ENCODE assay signal across 13 cellular contexts in the genomic region with DNA sequence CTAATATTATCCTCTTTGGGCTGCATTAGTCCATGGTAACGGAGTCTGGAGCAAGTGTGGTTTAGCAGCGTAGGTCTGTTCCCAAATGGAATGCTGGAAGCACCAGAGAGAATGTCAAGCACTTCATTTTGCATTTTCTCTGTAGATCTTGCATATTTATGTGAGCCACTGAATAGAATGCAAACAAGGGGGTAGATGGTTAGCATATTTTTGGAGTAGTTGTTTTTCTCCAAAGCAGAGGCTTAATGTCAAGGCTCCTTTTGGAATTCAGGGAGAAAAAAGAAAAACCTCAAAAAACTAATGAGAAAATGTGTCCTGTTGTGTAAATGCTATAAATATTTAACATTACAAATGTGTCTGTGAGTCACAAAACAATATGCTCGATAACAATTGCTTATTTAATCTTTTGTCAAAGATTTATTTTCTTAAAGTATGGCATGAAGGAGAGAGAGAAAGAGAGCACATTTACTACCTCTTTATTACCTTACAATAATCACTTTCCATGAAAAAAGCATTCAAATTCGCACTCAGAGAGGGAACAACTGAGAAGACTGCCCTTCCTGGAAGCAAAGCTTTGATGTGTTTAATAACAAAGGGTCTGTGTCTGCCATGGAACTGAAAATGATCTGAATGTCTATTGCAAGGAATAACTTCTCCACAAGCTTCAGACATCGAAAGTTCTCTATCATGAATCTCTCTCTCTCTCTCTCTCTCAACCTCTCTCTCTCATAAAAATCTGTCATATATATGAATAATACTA.
A peak's percentile ranks its signal among the peaks of the same experiment; 100 is the strongest.
DNase-seq lines count a peak whose midpoint lies in the region; TF ChIP-seq lines count a peak whose summit lies in the region.
"Had no signal": no experiment of that assay in that cellular context is flagged by ENCODE, and none has a peak within 500 bp of the region (broad histone marks: within the 10 kb centered on the region; RNA-seq: fewer than 3 reads in every experiment).

No MANE protein-coding gene starts in this region.

- H3K9ac ChIP-seq in SK-N-MC (ENCODE audit: insufficient read length) (no peak overlapping the region), neural progenitor cell (no peak overlapping the region)

- H3K4me1 ChIP-seq in neural progenitor cell (peaks cover 3% of the 10 kb centered on the region), hepatocyte (ENCODE audit: insufficient read depth) (peaks cover 11% of the 10 kb centered on the region)

- peak overlapping the region; percentile 34 for H3K27ac ChIP-seq in SK-N-MC
- no peak overlapping the region for H3K27ac ChIP-seq in neural progenitor cell
- H3K27ac ChIP-seq in hepatocyte = no peak overlapping the region
- H3K27ac ChIP-seq: suprapubic skin had no signal

- WGBS in hepatocyte (ENCODE audit: low lambda C conversion rate, missing lambda C conversion rate) = 58% methylated on average over 5 of the region's 5 CpGs

- no peak for TF ChIP-seq CTCF in fibroblast of the aortic adventitia (IDR thresholded peaks at IDR 0.05; ENCODE audit: insufficient read depth, low read length)
- no peak for TF ChIP-seq CTCF in neural progenitor cell (IDR thresholded peaks at IDR 0.05)
- no peak for TF ChIP-seq CTCF in hepatocyte (IDR thresholded peaks at IDR 0.05; ENCODE audit: poor library complexity)

- H3K79me2 ChIP-seq in neural progenitor cell (ENCODE audit: low read depth) (no peaks in the 10 kb centered on the region), hepatocyte (no peaks in the 10 kb centered on the region)

- peaks cover 36% of the 10 kb centered on the region for H3K4me1 Mint-ChIP-seq in neural progenitor cell
- H3K4me1 Mint-ChIP-seq in activated naive CD8-positive, alpha-beta T cell treated with anti-CD3 and anti-CD28 coated beads for 36 hours = no peaks in the 10 kb centered on the region
- H3K4me1 Mint-ChIP-seq: activated naive CD8-positive, alpha-beta T cell treated with anti-CD3 and anti-CD28 coated beads, Interleukin-2, amount 50 U/mL, for 24 hours had no signal

- DNase-seq in AG20443 (ENCODE audit: low spot score) (peak; percentile 58), SK-N-MC (ENCODE audit: low read depth, low spot score) (peak; percentile 16), fibroblast of the aortic adventitia (ENCODE audit: low read depth) (peak; percentile 79), neural progenitor cell (ENCODE audit: low spot score) (no peak), head of caudate nucleus (no peak), NCI-H2029 (lab: John Stamatoyannopoulos, UW) (no peak), hepatocyte (ENCODE audit: low spot score) (no peak)
- no peak for DNase-seq in activated naive CD8-positive, alpha-beta T cell treated with anti-CD3 and anti-CD28 coated beads for 36 hours
- DNase-seq: activated CD8-positive, alpha-beta memory T cell treated with anti-CD3 and anti-CD28 coated beads for 24 hours; activated naive CD8-positive, alpha-beta T cell treated with anti-CD3 and anti-CD28 coated beads, Interleukin-2, amount 50 U/mL, for 24 hours; CD4-positive, alpha-beta T cell; NCI-H2029 treated with DMSO at 0.1 percent for 48 hours had no signal

- H3K4me2 ChIP-seq in neural progenitor cell = no peak overlapping the region
- H3K4me2 ChIP-seq in hepatocyte = no peak overlapping the region

- H3K36me3 ChIP-seq in SK-N-MC (ENCODE audit: insufficient read depth, low read length) (no peaks in the 10 kb centered on the region), neural progenitor cell (no peaks in the 10 kb centered on the region), hepatocyte (replicated peaks; ENCODE audit: insufficient read depth, low read depth) (no peaks in the 10 kb centered on the region)
- H3K36me3 ChIP-seq: suprapubic skin had no signal

- intact Hi-C loops in head of caudate nucleus (cut with DNase I) = no loop called here

- peaks cover 2% of the 10 kb centered on the region for H3K36me3 Mint-ChIP-seq in neural progenitor cell
- no peaks in the 10 kb centered on the region for H3K36me3 Mint-ChIP-seq in activated naive CD8-positive, alpha-beta T cell treated with anti-CD3 and anti-CD28 coated beads for 36 hours

- no peaks in the 10 kb centered on the region for H4K20me1 ChIP-seq in neural progenitor cell (ENCODE audit: low read depth)
- no peaks in the 10 kb centered on the region for H4K20me1 ChIP-seq in hepatocyte (ENCODE audit: insufficient read depth, poor library complexity, severe bottlenecking)

- H3K9me3 Mint-ChIP-seq in neural progenitor cell = peaks cover 11% of the 10 kb centered on the region
- H3K9me3 Mint-ChIP-seq in activated naive CD8-positive, alpha-beta T cell treated with anti-CD3 and anti-CD28 coated beads for 36 hours = peaks cover 2% of the 10 kb centered on the region
- H3K9me3 Mint-ChIP-seq: activated naive CD8-positive, alpha-beta T cell treated with anti-CD3 and anti-CD28 coated beads, Interleukin-2, amount 50 U/mL, for 24 hours; CD4-positive, alpha-beta T cell had no signal

- H3K9me2 ChIP-seq in hepatocyte (replicated peaks; ENCODE audit: insufficient read depth) = no peaks in the 10 kb centered on the region

- no peak overlapping the region for H3K4me3 Mint-ChIP-seq in neural progenitor cell
- no peak overlapping the region for H3K4me3 Mint-ChIP-seq in activated naive CD8-positive, alpha-beta T cell treated with anti-CD3 and anti-CD28 coated beads for 36 hours
- H3K4me3 Mint-ChIP-seq: activated naive CD8-positive, alpha-beta T cell treated with anti-CD3 and anti-CD28 coated beads, Interleukin-2, amount 50 U/mL, for 24 hours; CD4-positive, alpha-beta T cell had no signal

- H3K27me3 ChIP-seq in neural progenitor cell (no peaks in the 10 kb centered on the region), hepatocyte (no peaks in the 10 kb centered on the region)
- H3K27me3 ChIP-seq: suprapubic skin had no signal

- H3K27ac Mint-ChIP-seq in neural progenitor cell = peak overlapping the region; percentile 81
- no peak overlapping the region for H3K27ac Mint-ChIP-seq in activated naive CD8-positive, alpha-beta T cell treated with anti-CD3 and anti-CD28 coated beads for 36 hours
- H3K27ac Mint-ChIP-seq: activated naive CD8-positive, alpha-beta T cell treated with anti-CD3 and anti-CD28 coated beads, Interleukin-2, amount 50 U/mL, for 24 hours; CD4-positive, alpha-beta T cell had no signal

- H2AFZ ChIP-seq in neural progenitor cell (replicated peaks) (no peak overlapping the region), hepatocyte (no peak overlapping the region)

- H3F3A ChIP-seq in neural progenitor cell (ENCODE audit: low read depth) = no peaks in the 10 kb centered on the region

- no peaks in the 10 kb centered on the region for H3K9me3 ChIP-seq in SK-N-MC (ENCODE audit: low read depth, low read length)
- no peaks in the 10 kb centered on the region for H3K9me3 ChIP-seq in neural progenitor cell (ENCODE audit: low read depth)
- H3K9me3 ChIP-seq in hepatocyte (ENCODE audit: low read depth) = no peaks in the 10 kb centered on the region
- H3K9me3 ChIP-seq: suprapubic skin had no signal

- H3K27me3 Mint-ChIP-seq in neural progenitor cell (ENCODE audit: insufficient read depth, low read depth) = no peaks in the 10 kb centered on the region
- H3K27me3 Mint-ChIP-seq in activated naive CD8-positive, alpha-beta T cell treated with anti-CD3 and anti-CD28 coated beads for 36 hours = no peaks in the 10 kb centered on the region
- H3K27me3 Mint-ChIP-seq: activated naive CD8-positive, alpha-beta T cell treated with anti-CD3 and anti-CD28 coated beads, Interleukin-2, amount 50 U/mL, for 24 hours; CD4-positive, alpha-beta T cell had no signal

- H3K4me3 ChIP-seq in SK-N-MC (peak overlapping the region; percentile 48), fibroblast of the aortic adventitia (ENCODE audit: low read depth, low read length) (no peak overlapping the region), neural progenitor cell (no peak overlapping the region), hepatocyte (no peak overlapping the region)
- H3K4me3 ChIP-seq: suprapubic skin had no signal

Comparison
In these comparisons a context has a peak if more than half of its experiments do, and no peak if none do; other contexts are left out.
1. DNase-seq: peak in AG20443 (single experiment), SK-N-MC (single experiment) and fibroblast of the aortic adventitia (single experiment); none in neural progenitor cell (single experiment), head of caudate nucleus (0 of 42), activated naive CD8-positive, alpha-beta T cell treated with anti-CD3 and anti-CD28 coated beads for 36 hours (single experiment), NCI-H2029 (single experiment) and hepatocyte (single experiment).